ENCODE assay signal across 1 cellular context in the genomic region with DNA sequence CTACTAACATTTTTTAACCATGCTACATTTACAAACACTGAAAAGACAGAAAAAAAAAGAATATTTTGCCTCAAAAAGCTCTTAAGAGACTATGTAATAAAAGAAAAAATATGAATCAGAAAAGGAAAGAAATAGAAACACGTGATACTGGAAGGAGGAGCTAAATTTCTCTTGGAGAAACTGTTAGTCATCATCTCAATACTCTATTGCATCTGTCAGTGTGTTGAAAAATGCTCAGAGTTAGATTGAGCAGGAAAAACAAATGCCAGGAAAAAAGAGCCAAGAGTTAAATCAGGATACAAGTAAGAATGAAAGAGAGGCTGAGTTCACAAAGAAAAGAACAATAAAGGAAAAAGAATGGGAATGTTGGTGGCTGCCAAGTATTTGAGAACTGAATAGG.
TF ChIP-seq lines count a peak whose summit lies in the region.

No MANE protein-coding gene starts in this region.

TF ChIP-seq in SK-N-SH, 30 proteins besides CTCF, POLR2A, EP300 and RAD21 (continued from another document):
- TF ChIP-seq, protein P1, sequence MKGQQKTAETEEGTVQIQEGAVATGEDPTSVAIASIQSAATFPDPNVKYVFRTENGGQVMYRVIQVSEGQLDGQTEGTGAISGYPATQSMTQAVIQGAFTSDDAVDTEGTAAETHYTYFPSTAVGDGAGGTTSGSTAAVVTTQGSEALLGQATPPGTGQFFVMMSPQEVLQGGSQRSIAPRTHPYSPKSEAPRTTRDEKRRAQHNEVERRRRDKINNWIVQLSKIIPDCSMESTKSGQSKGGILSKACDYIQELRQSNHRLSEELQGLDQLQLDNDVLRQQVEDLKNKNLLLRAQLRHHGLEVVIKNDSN (IDR thresholded peaks at IDR 0.05; ENCODE audit: borderline replicate concordance, low read depth), result peak; percentile 53; the same call in 1 of the 2 replicates
- TF ChIP-seq CHD2 (IDR thresholded peaks at IDR 0.05; ENCODE audit: low read length, partially characterized antibody) (no peak), JUND (IDR thresholded peaks at IDR 0.05) (peak; percentile 35; the same call in 1 of the 2 replicates), TCF12 (IDR thresholded peaks at IDR 0.05) (0 out of 2 replicates have a peak, but pooled peaks have one; percentile 43), NRF1 (IDR thresholded peaks at IDR 0.05; ENCODE audit: low read depth, low read length) (no peak), MEF2A (IDR thresholded peaks at IDR 0.05; ENCODE audit: borderline replicate concordance, low read depth) (no peak), FOXJ3 (CRISPR knock-in tag; IDR thresholded peaks at IDR 0.05) (no peak)
- TF ChIP-seq, protein P2, sequence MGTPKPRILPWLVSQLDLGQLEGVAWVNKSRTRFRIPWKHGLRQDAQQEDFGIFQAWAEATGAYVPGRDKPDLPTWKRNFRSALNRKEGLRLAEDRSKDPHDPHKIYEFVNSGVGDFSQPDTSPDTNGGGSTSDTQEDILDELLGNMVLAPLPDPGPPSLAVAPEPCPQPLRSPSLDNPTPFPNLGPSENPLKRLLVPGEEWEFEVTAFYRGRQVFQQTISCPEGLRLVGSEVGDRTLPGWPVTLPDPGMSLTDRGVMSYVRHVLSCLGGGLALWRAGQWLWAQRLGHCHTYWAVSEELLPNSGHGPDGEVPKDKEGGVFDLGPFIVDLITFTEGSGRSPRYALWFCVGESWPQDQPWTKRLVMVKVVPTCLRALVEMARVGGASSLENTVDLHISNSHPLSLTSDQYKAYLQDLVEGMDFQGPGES (IDR thresholded peaks at IDR 0.05; ENCODE audit: low read depth, low read length), result no peak
